In the genomic region with DNA sequence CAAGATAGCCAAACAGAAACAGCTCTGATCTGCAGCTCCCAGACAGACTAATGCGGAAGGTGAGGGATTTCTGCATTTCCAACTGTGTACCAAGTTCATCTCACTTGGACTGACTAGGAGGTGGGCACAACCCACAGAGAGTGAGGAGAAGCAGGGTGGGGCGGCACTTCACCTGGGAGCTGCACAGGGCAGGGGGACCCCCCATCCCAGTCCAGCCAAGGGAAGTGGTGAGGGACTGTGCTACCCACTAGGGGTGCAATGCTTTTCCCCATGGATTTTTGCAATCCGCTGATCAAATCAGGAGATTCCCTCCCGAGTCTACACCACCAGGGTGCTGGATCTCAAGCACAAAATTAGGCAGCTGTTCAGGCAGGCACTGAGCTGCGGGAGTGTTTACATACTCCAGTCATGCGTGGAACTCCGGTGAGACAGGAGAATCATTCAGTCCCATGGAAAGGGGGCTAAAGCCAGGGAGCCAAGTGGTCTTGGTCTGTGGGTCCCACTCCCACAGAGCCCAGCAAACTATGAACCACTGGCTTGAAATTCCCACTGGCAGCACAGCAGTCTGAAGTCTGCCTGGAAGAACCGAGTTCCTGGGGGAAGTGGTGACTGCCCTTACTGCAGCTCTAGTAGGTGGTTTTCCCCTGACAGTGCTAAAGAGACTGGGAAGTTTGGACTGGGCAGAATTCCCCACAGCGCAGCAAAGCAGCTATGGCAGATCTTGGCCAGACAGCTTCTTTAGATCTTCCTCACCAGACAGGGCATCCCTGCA, we compare ENCODE assay signal across 27 cellular contexts.
DNase-seq lines count a peak whose midpoint lies in the region; ATAC-seq and TF ChIP-seq lines count a peak whose summit lies in the region.
"Had no signal": no experiment of that assay in that cellular context is flagged by ENCODE, and none has a peak within 500 bp of the region (broad histone marks: within the 10 kb centered on the region; RNA-seq: fewer than 3 reads in every experiment).

No MANE protein-coding gene starts in this region.

- ATAC-seq in GM23338 (peak; percentile 28; the same call in 2 of the 3 replicates), RWPE2 (ENCODE audit: low read depth) (no peak), left lung (peak; percentile 75), GM18907 (IDR thresholded peaks at IDR 0.05; ENCODE audit: unreplicated experiment) (no peak)
- ATAC-seq: activated T-cell treated with anti-CD3 and anti-CD28 coated beads, Interleukin-2, amount 50 U/mL, for 72 hours; naive thymus-derived CD8-positive, alpha-beta T cell; stimulated activated naive B cell treated with anti-CD40 and anti-IgM and Interleukin-4, amounts not matched to agents 10 μg/mL and 1 μg/mL and 100 μg/mL, for 72 hours had no signal

- H3K9me2 ChIP-seq in GM23338 (ENCODE audit: insufficient read depth) = 0 out of 2 replicates have a peak, but pooled peaks cover 8% of the 10 kb centered on the region

- TF ChIP-seq POLR2A in transverse colon (IDR thresholded peaks at IDR 0.05) = no peak

- no peaks in the 10 kb centered on the region for H3K27me3 ChIP-seq in GM23338 (ENCODE audit: insufficient read depth)
- H3K27me3 ChIP-seq in RWPE2 (ENCODE audit: insufficient read depth, poor library complexity, severe bottlenecking) = no peaks in the 10 kb centered on the region
- H3K27me3 ChIP-seq in left lung = no peaks in the 10 kb centered on the region
- H3K27me3 ChIP-seq in transverse colon = no peaks in the 10 kb centered on the region
- H3K27me3 ChIP-seq: adrenal gland, brain microvascular endothelial cell, esophagus squamous epithelium, hepatocyte, ovary, testis had no signal

- H4K20me1 ChIP-seq in GM23338 (replicated peaks; ENCODE audit: insufficient read depth) = no peaks in the 10 kb centered on the region

- in situ Hi-C loops in transverse colon (cut with MboI; ENCODE audit: low pct_ligation_motif_present in 1 of 4, low pct_unique_long_range_greater_than_20kb in 1 of 4, low sequenced_read_pairs in 3 of 4) = no loop called here

- H3K27ac Mint-ChIP-seq in GM23338 = no peak overlapping the region
- H3K27ac Mint-ChIP-seq: activated CD4-positive, alpha-beta T cell treated with anti-CD3 and anti-CD28 coated beads, Interleukin-2, amount 10 ng/mL, durations not matched to agents 24 days and 14 days; activated T-cell treated with anti-CD3 and anti-CD28 coated beads, Interleukin-2, amount 50 U/mL, for 72 hours; mesothelial cell of epicardium; naive thymus-derived CD8-positive, alpha-beta T cell; stimulated activated naive B cell treated with anti-CD40 and anti-IgM and Interleukin-4, amounts not matched to agents 10 μg/mL and 1 μg/mL and 100 μg/mL, for 72 hours had no signal

- peak overlapping the region; percentile 69 for H2AFZ ChIP-seq in GM23338
- H2AFZ ChIP-seq: hepatocyte had no signal

- H3K4me3 ChIP-seq in GM23338 (no peak overlapping the region), RWPE2 (ENCODE audit: severe bottlenecking) (no peak overlapping the region), left lung (no peak overlapping the region), transverse colon (no peak overlapping the region)
- H3K4me3 ChIP-seq: adrenal gland, esophagus squamous epithelium, hepatocyte, left ventricle myocardium inferior, ovary, testis had no signal

- H3K36me3 Mint-ChIP-seq in GM23338 (ENCODE audit: low read depth) = no peaks in the 10 kb centered on the region
- H3K36me3 Mint-ChIP-seq: mesothelial cell of epicardium had no signal

- intact Hi-C loops in left lung (cut with DNase I) = no loop called here
- intact Hi-C loops in transverse colon (cut with DNase I; ENCODE audit: low total_unique reads) = no loop called here

- no peak overlapping the region for H3K27ac ChIP-seq in GM23338 (ENCODE audit: low read depth)
- H3K27ac ChIP-seq in RWPE2 (ENCODE audit: poor library complexity, severe bottlenecking) = no peak overlapping the region
- H3K27ac ChIP-seq in left lung = no peak overlapping the region
- no peak overlapping the region for H3K27ac ChIP-seq in transverse colon
- H3K27ac ChIP-seq: adrenal gland, brain microvascular endothelial cell, esophagus squamous epithelium, hepatocyte, left ventricle myocardium inferior, ovary, RWPE1, testis had no signal

- TF ChIP-seq CTCF in GM23338 (conservative IDR thresholded peaks at IDR 0.05; ENCODE audit: low read depth in 2 of 2) (no peak), RWPE2 (IDR thresholded peaks at IDR 0.05; ENCODE audit: poor library complexity, severe bottlenecking) (no peak), left lung (IDR thresholded peaks at IDR 0.05) (no peak), transverse colon (IDR thresholded peaks at IDR 0.05) (no peak)

- H3K4me3 Mint-ChIP-seq in GM23338 = no peak overlapping the region
- H3K4me3 Mint-ChIP-seq: activated CD4-positive, alpha-beta T cell treated with anti-CD3 and anti-CD28 coated beads, Interleukin-2, amount 10 ng/mL, durations not matched to agents 24 days and 14 days; activated T-cell treated with anti-CD3 and anti-CD28 coated beads, Interleukin-2, amount 50 U/mL, for 72 hours; mesothelial cell of epicardium; naive thymus-derived CD8-positive, alpha-beta T cell; stimulated activated naive B cell treated with anti-CD40 and anti-IgM and Interleukin-4, amounts not matched to agents 10 μg/mL and 1 μg/mL and 100 μg/mL, for 72 hours had no signal

- peaks cover 3% of the 10 kb centered on the region for H3K27me3 Mint-ChIP-seq in GM23338 (ENCODE audit: insufficient read depth, low read depth, poor library complexity)
- H3K27me3 Mint-ChIP-seq: activated CD4-positive, alpha-beta T cell treated with anti-CD3 and anti-CD28 coated beads, Interleukin-2, amount 10 ng/mL, durations not matched to agents 24 days and 14 days had no signal

- H3K9me3 ChIP-seq in RWPE2 (ENCODE audit: severe bottlenecking) = no peaks in the 10 kb centered on the region
- peaks cover 0 to 19% of the 10 kb centered on the region in 2 donors for H3K9me3 ChIP-seq in left lung
- H3K9me3 ChIP-seq in transverse colon = peaks cover 0 to 4% of the 10 kb centered on the region in 2 donors
- H3K9me3 ChIP-seq: adrenal gland, ovary, testis had no signal

- H3K4me1 ChIP-seq in GM23338 (ENCODE audit: insufficient read depth) = no peaks in the 10 kb centered on the region
- H3K4me1 ChIP-seq in RWPE2 (ENCODE audit: insufficient read depth, poor library complexity, severe bottlenecking) = no peaks in the 10 kb centered on the region
- H3K4me1 ChIP-seq in left lung = no peaks in the 10 kb centered on the region
- H3K4me1 ChIP-seq in transverse colon = no peaks in the 10 kb centered on the region
- H3K4me1 ChIP-seq: adrenal gland, esophagus squamous epithelium, left ventricle myocardium inferior, testis had no signal

- no peaks in the 10 kb centered on the region; the same call in 2 of the 3 replicates for H3K9me3 Mint-ChIP-seq in GM23338

- 80 to 86% methylated on average over 1 to 9 of the region's 9 CpGs for WGBS in transverse colon (ENCODE audit: low coverage in 1 of 2), 2 donors

- DNase-seq in COR-L47 (lab: John Stamatoyannopoulos, UW) (peak; percentile 34), GM23338 (ENCODE audit: low spot score) (no peak), RWPE2 (ENCODE audit: low spot score) (peak; percentile 16), left lung (no peak), transverse colon (no peak)
- no peak for DNase-seq in stimulated activated CD8-positive, alpha-beta memory T cell treated with anti-CD3 and anti-CD28 coated beads, Interleukin-4, amount 100 ng/mL, for 48 hours
- DNase-seq: activated CD4-positive, alpha-beta T cell treated with anti-CD3 and anti-CD28 coated beads, Interleukin-2, amount 10 ng/mL, durations not matched to agents 24 days and 14 days; activated naive CD4-positive, alpha-beta T cell treated with Interleukin-2 at 50 U/mL for 16 hours; activated T-cell treated with anti-CD3 and anti-CD28 coated beads, Interleukin-2, amount 50 U/mL, for 72 hours; adrenal gland; brain microvascular endothelial cell; C1 segment of cervical spinal cord; esophagus squamous epithelium; KBM-7; left ventricle myocardium inferior; MM.1S; naive thymus-derived CD8-positive, alpha-beta T cell; NCI-H187; NCI-H510A; ovary; stimulated activated CD4-positive, alpha-beta T cell treated with anti-CD3 and anti-CD28 coated beads, Interleukin-4, amount 100 ng/mL, for 1 hour; stimulated activated naive B cell treated with anti-CD40 and anti-IgM and Interleukin-4, amounts not matched to agents 10 μg/mL and 1 μg/mL and 100 μg/mL, for 72 hours; testis had no signal

- no peaks in the 10 kb centered on the region for H3K36me3 ChIP-seq in GM23338 (ENCODE audit: insufficient read depth)
- H3K36me3 ChIP-seq in RWPE2 (ENCODE audit: low read depth) = no peaks in the 10 kb centered on the region
- no peaks in the 10 kb centered on the region for H3K36me3 ChIP-seq in left lung
- no peaks in the 10 kb centered on the region for H3K36me3 ChIP-seq in transverse colon
- H3K36me3 ChIP-seq: adrenal gland, brain microvascular endothelial cell, esophagus squamous epithelium, left ventricle myocardium inferior, ovary had no signal

- no peaks in the 10 kb centered on the region for H3K79me2 ChIP-seq in GM23338 (replicated peaks; ENCODE audit: insufficient read depth)
- H3K79me2 ChIP-seq: hepatocyte had no signal

- no peaks in the 10 kb centered on the region for H3F3A ChIP-seq in GM23338 (replicated peaks; ENCODE audit: low read depth)

- H3K4me1 Mint-ChIP-seq in GM23338 = peaks cover 3% of the 10 kb centered on the region; the same call in 1 of the 3 replicates
- H3K4me1 Mint-ChIP-seq: activated CD4-positive, alpha-beta T cell treated with anti-CD3 and anti-CD28 coated beads, Interleukin-2, amount 10 ng/mL, durations not matched to agents 24 days and 14 days; mesothelial cell of epicardium; naive thymus-derived CD8-positive, alpha-beta T cell; stimulated activated naive B cell treated with anti-CD40 and anti-IgM and Interleukin-4, amounts not matched to agents 10 μg/mL and 1 μg/mL and 100 μg/mL, for 72 hours had no signal

- H3K4me2 ChIP-seq in GM23338 = no peak overlapping the region
- H3K4me2 ChIP-seq: hepatocyte had no signal

- TF ChIP-seq EP300 in transverse colon (IDR thresholded peaks at IDR 0.05; ENCODE audit: low read depth) = no peak

TF ChIP-seq in GM23338, 12 proteins besides CTCF, POLR2A, EP300 and RAD21 (continues in another document):
- TF ChIP-seq ZNF331 (CRISPR knock-in tag; IDR thresholded peaks at IDR 0.05; ENCODE audit: low read depth) = no peak

Comparison
In these comparisons a context has a peak if more than half of its experiments do, and no peak if none do; other contexts are left out.
1. DNase-seq: peak in COR-L47 (single experiment) and RWPE2 (single experiment); none in GM23338 (single experiment), left lung (0 of 2), transverse colon (single experiment) and stimulated activated CD8-positive, alpha-beta memory T cell treated with anti-CD3 and anti-CD28 coated beads, Interleukin-4, amount 100 ng/mL, for 48 hours (single experiment).
2. ATAC-seq: peak in GM23338 (single experiment) and left lung (single experiment); none in RWPE2 (single experiment) and GM18907 (single experiment).